ENCODE assay signal across 20 cellular contexts in the genomic region with DNA sequence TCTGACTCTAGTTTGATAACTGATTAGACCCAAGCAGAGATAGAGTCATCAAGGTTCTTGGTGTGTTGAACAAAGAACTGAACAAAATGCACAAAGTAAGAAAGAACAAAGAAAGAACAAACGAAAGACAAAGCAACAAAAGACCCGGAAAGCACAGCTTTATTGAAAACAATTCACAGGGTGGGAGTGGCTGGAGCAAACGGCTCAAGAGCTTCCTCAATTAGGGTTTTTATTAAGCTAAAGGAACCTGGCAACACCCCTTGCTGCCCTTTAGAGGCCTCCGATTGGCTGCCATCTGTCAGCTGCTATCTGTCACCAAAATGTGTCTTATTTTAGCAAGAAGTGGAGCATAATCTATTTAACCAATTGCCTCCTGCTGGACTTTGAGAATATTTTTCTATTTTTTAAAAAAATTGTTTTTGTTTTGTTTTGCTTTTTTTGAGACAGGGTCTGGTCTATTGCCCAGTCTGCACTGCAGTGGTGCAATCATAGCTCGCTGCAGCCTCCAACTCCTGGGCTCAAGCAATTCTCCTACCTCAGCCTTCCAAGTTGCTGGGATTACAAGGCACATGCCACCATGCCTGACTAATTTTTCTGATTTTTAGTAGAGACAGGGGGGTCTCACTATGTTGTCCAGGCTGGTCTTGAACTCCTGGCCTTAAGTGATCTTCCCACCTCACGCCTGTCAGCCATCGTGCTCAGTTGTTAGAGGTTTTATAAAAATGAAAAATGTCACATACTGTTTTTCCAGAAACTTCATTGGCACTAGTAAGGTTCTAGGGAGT. TPM values are rescaled to one million over a fixed set of nuclear protein-coding genes. Genes with fewer than 3 reads are reported as not detected.
DNase-seq lines count a peak whose midpoint lies in the region; ATAC-seq and TF ChIP-seq lines count a peak whose summit lies in the region.
"Had no signal": no experiment of that assay in that cellular context is flagged by ENCODE, and none has a peak within 500 bp of the region (broad histone marks: within the 10 kb centered on the region; RNA-seq: fewer than 3 reads in every experiment).

No MANE protein-coding gene starts in this region.

- intact Hi-C loops in posterior vena cava (cut with DNase I) = no loop called here

- in situ Hi-C loops in KBM-7 (cut with MboI; ENCODE audit: low pct_unique_long_range_greater_than_20kb, low sequenced_read_pairs) = no loop called here

- ATAC-seq in GM19467 (IDR thresholded peaks at IDR 0.05; ENCODE audit: unreplicated experiment) = no peak
- ATAC-seq: gastroesophageal sphincter had no signal

- DNase-seq in KBM-7 (peak; percentile 12), NOMO-1 treated with DMSO at 0.1 percent for 48 hours (lab: John Stamatoyannopoulos, UW; ENCODE audit: unreplicated experiment) (peak; percentile 44), erythroblast (lab: John Stamatoyannopoulos, UW) (peak; percentile 23 to 50), posterior vena cava (ENCODE audit: low spot score) (peak; percentile 22), cerebellar cortex (ENCODE audit: low spot score) (no peak), SK-N-DZ (ENCODE audit: low spot score) (no peak)
- no peak for DNase-seq in activated naive CD4-positive, alpha-beta T cell treated with Interleukin-2 at 50 U/mL for 16 hours
- DNase-seq: activated CD4-positive, alpha-beta T cell treated with anti-CD3 and anti-CD28 coated beads for 4 hours; activated effector memory CD4-positive, alpha-beta T cell treated with anti-CD3 and anti-CD28 coated beads, Interleukin-2, amount 50 U/mL, for 16 hours; caudate nucleus; CD8-positive, alpha-beta memory T cell; DND-41; HFFc6; NCI-H1048; NCI-H774; nucleus accumbens; PC-9 had no signal

- TF ChIP-seq POLR2A in erythroblast (IDR thresholded peaks at IDR 0.05; ENCODE audit: low read length) = no peak

RNA-seq across cellular contexts. Expression of gene ABO, which starts 7.6 kb away (rescaled TPM):
- total RNA-seq in posterior vena cava = 1 to 10 TPM; 1.5 to 2.1 TPM
- not detected in 2 replicates for polyA plus RNA-seq in SK-N-DZ (2014; cell fraction: cytosol; rRNA removed)
- polyA plus RNA-seq in SK-N-DZ (2014; cell fraction: nucleus; rRNA removed) = not detected in 2 replicates
- total RNA-seq: CD8-positive, alpha-beta memory T cell; HFFc6; SJSA1 had no signal
- polyA plus RNA-seq: CD8-positive, alpha-beta memory T cell had no signal

RNA-seq across cellular contexts. Expression of gene SURF6, which starts 53.3 kb away (rescaled TPM):
- 10 to 100 TPM; 11.5 to 12.0 TPM for total RNA-seq in posterior vena cava
- 10.4 and 34.6 TPM in 2 replicates for polyA plus RNA-seq in SK-N-DZ (2014; cell fraction: cytosol; rRNA removed)
- 22.5 and 30.9 TPM in 2 replicates for polyA plus RNA-seq in SK-N-DZ (2014; cell fraction: nucleus; rRNA removed)

Comparison
In these comparisons a context has a peak if more than half of its experiments do, and no peak if none do; other contexts are left out.
1. DNase-seq: peak in KBM-7 (single experiment), NOMO-1 treated with DMSO at 0.1 percent for 48 hours (single experiment), erythroblast (2 of 2) and posterior vena cava (single experiment); none in cerebellar cortex (single experiment), SK-N-DZ (single experiment) and activated naive CD4-positive, alpha-beta T cell treated with Interleukin-2 at 50 U/mL for 16 hours (single experiment).